In the genomic region with DNA sequence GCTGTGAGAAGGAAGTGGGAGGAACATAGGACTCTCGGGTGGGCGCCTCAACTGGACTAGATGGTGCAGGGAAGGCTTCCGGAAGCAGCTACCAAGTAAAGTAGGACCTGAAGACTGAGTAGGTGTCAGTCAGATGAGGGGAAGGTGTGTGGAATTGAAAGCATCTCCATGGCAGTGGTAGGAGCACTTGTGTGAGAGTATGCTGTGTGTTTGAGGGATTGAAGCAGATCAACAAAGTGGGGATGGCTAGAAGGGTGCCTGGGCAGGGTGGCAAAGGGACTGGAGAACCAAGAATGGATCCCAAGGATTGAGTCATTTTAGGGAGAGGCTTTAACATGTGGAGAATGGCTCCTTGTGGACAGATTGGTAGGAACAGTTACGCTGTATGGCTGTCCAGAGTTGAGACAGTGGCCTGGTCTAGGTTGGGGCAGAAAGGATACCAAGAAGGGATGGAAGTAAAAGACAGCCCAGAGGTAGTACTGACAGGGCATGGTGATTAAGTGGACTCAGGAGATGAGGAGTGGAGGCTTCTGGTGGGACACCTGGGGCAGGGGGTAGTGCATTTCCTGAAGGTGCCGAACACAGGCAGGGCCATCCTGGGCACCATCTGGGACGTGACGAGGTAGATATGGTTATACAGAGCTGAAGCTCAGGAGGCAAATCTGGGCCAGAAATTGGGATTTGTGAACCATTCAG, we compare ENCODE assay signal across 8 cellular contexts. TPM values are rescaled to one million over a fixed set of nuclear protein-coding genes. Genes with fewer than 3 reads are reported as not detected.
DNase-seq lines count a peak whose midpoint lies in the region; ATAC-seq and TF ChIP-seq lines count a peak whose summit lies in the region.

No MANE protein-coding gene starts in this region.

- no peak for TF ChIP-seq CTCF in GM12875 (IDR thresholded peaks at IDR 0.05; ENCODE audit: borderline replicate concordance, insufficient read depth, low read depth, low read length)
- no peak for TF ChIP-seq CTCF in fibroblast of mammary gland (conservative IDR thresholded peaks at IDR 0.05; ENCODE audit: control insufficient read depth, insufficient read depth, low read depth, low read length)
- no peak for TF ChIP-seq CTCF in sigmoid colon (IDR thresholded peaks at IDR 0.05)

- H3K4me3 ChIP-seq in GM12875 (ENCODE audit: low read depth, low read length) (peak overlapping the region; percentile 72), fibroblast of mammary gland (ENCODE audit: control insufficient read depth, low read depth, low read length) (peak overlapping the region; percentile 97), sigmoid colon (peak overlapping the region; percentile 57 to 84 (median 71))

- H3K27me3 ChIP-seq in sigmoid colon = no peaks in the 10 kb centered on the region

- no peak for TF ChIP-seq EP300 in sigmoid colon (IDR thresholded peaks at IDR 0.05)

- peaks cover 4% of the 10 kb centered on the region for H3K36me3 Mint-ChIP-seq in T-helper 17 cell (ENCODE audit: low read depth)

- no peaks in the 10 kb centered on the region for H3K9me3 ChIP-seq in T-helper 17 cell (ENCODE audit: control insufficient read depth, low read length, poor library complexity, severe bottlenecking)
- H3K9me3 ChIP-seq in sigmoid colon = no peaks in the 10 kb centered on the region

- H3K4me1 Mint-ChIP-seq in T-helper 17 cell = peaks cover 30% of the 10 kb centered on the region

- DNase-seq in T-helper 17 cell (no peak), fibroblast of mammary gland (ENCODE audit: low read depth) (no peak), sigmoid colon (no peak), C1 segment of cervical spinal cord (lab: John Stamatoyannopoulos, UW) (no peak), NCI-H2107 treated with DMSO at 0.1 percent for 48 hours (lab: John Stamatoyannopoulos, UW; ENCODE audit: unreplicated experiment) (no peak), NCI-H226 (no peak)

- peak overlapping the region; percentile 95 for H3K27ac Mint-ChIP-seq in T-helper 17 cell

- H3K27ac ChIP-seq in sigmoid colon = peak overlapping the region; percentile 85 to 93 (median 88)

- ATAC-seq in T-helper 17 cell (no peak), HG02885 (IDR thresholded peaks at IDR 0.05; ENCODE audit: poor library complexity, unreplicated experiment) (no peak)

- no peaks in the 10 kb centered on the region for H3K27me3 Mint-ChIP-seq in T-helper 17 cell

- peak overlapping the region; percentile 98 for H3K4me3 Mint-ChIP-seq in T-helper 17 cell

- no peak for TF ChIP-seq POLR2A in sigmoid colon (IDR thresholded peaks at IDR 0.05)

- peaks cover 0 to 18% (median 0%) of the 10 kb centered on the region in 4 donors for H3K36me3 ChIP-seq in sigmoid colon

- intact Hi-C loops in sigmoid colon (cut with DNase I) = loop anchor here (5.0 kb wide), 2 partner anchors 66 to 169 kb away; partner anchors contain the start of genes GLT8D1 and SPCS1

- peaks cover 0 to 60% (median 48%) of the 10 kb centered on the region in 4 donors for H3K4me1 ChIP-seq in sigmoid colon

- 74 to 79% methylated on average over 7 of the region's 7 CpGs for WGBS in sigmoid colon, 2 donors

RNA-seq across cellular contexts. Expression of gene UQCC5, which starts 1.5 kb away (rescaled TPM):
- total RNA-seq in T-helper 17 cell (1 to 10 TPM; 4.9 to 8.0 TPM), sigmoid colon (1 to 10 TPM in 3 of 4 donors, under 1 TPM in 1; 0.54 to 2.9 (median 1.9) TPM)
- polyA plus RNA-seq in sigmoid colon = 10 to 100 TPM in 2 of 3 donors, 1 to 10 TPM in 1; 7.8 to 15.6 (median 11.8) TPM

RNA-seq across cellular contexts. Expression of gene NT5DC2, which starts 4.2 kb away (rescaled TPM):
- 1 to 10 TPM; 2.3 to 2.5 TPM for total RNA-seq in T-helper 17 cell
- 10 to 100 TPM; 13.8 to 23.7 (median 17.3) TPM for total RNA-seq in sigmoid colon
- polyA plus RNA-seq in sigmoid colon = 10 to 100 TPM in 2 of 3 donors, 1 to 10 TPM in 1; 9.0 to 32.8 (median 12.9) TPM

RNA-seq across cellular contexts. Expression of gene STAB1, which starts 42.7 kb away (rescaled TPM):
- 1 to 10 TPM; 1.7 to 4.9 TPM for total RNA-seq in T-helper 17 cell
- 100 to 1,000 TPM in 3 of 4 donors, 10 to 100 TPM in 1; 92.0 to 138 (median 120) TPM for total RNA-seq in sigmoid colon
- polyA plus RNA-seq in sigmoid colon = 10 to 100 TPM; 18.0 to 63.0 (median 58.5) TPM

Comparison
In these comparisons a context has a peak if more than half of its experiments do, and no peak if none do; other contexts are left out.
1. RNA of gene NT5DC2, which starts 4.2 kb away (total RNA-seq): 13.8 to 23.7 TPM in sigmoid colon; 2.3 to 2.5 TPM in T-helper 17 cell; every median in the first group is over 4 times any median in the second.
2. RNA of gene STAB1, which starts 42.7 kb away (total RNA-seq): 92.0 to 138 TPM in sigmoid colon; 1.7 to 4.9 TPM in T-helper 17 cell; every median in the first group is over 10 times any median in the second.
3. Peak in every context shown above with its lines, with median percentiles within 50 percentile points of each other: H3K4me3 ChIP-seq.